6 cellular contexts compared by ENCODE assay signal in genomic region chr16:3458852-3459361, GRCh38. TPM values are rescaled to one million over a fixed set of nuclear protein-coding genes. Genes with fewer than 3 reads are reported as not detected.
DNase-seq lines count a peak whose midpoint lies in the region; ATAC-seq and TF ChIP-seq lines count a peak whose summit lies in the region.

No MANE protein-coding gene starts in this region.

- peak overlapping the region; percentile 90 for H3K27ac Mint-ChIP-seq in neural crest cell (ENCODE audit: unreplicated experiment)

- H3K4me1 Mint-ChIP-seq in neural crest cell, result peaks cover 45% of the 10 kb centered on the region

- DNase-seq in AG04449 (ENCODE audit: low read depth, low spot score) (no peak), cardiac fibroblast (ENCODE audit: low read depth in 2 of 2) (peak; percentile 31 to 36), neural crest cell (ENCODE audit: low read depth, low spot score) (no peak), SKM-1 treated with dmso at 0.1 percent for 144 hours (lab: John Stamatoyannopoulos, UW; ENCODE audit: unreplicated experiment) (no peak), cerebellar cortex (ENCODE audit: low spot score) (no peak)

- TF ChIP-seq CTCF in AG04449 (IDR thresholded peaks at IDR 0.05; ENCODE audit: insufficient read depth, low read length, missing control alignments) (no peak), cardiac fibroblast (IDR thresholded peaks at IDR 0.05; ENCODE audit: low read depth, low read length) (no peak), neural crest cell (conservative IDR thresholded peaks at IDR 0.05) (no peak)

- POLR2A ChIA-PET in AG04449 (lab: Yijun Ruan, JAX), result interaction anchor here (0.9 kb wide), 1 partner anchor 183 kb away, joined by 3 read pairs; no protein-coding TSS in a partner anchor

- no peaks in the 10 kb centered on the region for H3K36me3 Mint-ChIP-seq in neural crest cell (ENCODE audit: low read depth)

- CTCF ChIA-PET in AG04449 (lab: Yijun Ruan, JAX), result no interaction called here

- peak overlapping the region; percentile 92 for H3K4me3 Mint-ChIP-seq in neural crest cell

- ATAC-seq in HG02798 (IDR thresholded peaks at IDR 0.05; ENCODE audit: poor library complexity, unreplicated experiment), result peak; percentile 43

- peak overlapping the region; percentile 96 for H3K4me3 ChIP-seq in AG04449 (ENCODE audit: low read depth, low read length)
- peak overlapping the region; percentile 78 to 95 for H3K4me3 ChIP-seq in cardiac fibroblast (replicated peaks in 1 of 2; ENCODE audit: low read depth in 2 of 2, low read length in 2 of 2)

- no peaks in the 10 kb centered on the region for H3K27me3 Mint-ChIP-seq in neural crest cell (ENCODE audit: low read depth)

- no peaks in the 10 kb centered on the region for H3K9me3 Mint-ChIP-seq in neural crest cell

RNA-seq across cellular contexts. Expression of gene NAA60, which starts 15.4 kb away (rescaled TPM):
- total RNA-seq in neural crest cell, result 48.9 and 55.3 TPM in 2 replicates

RNA-seq across cellular contexts. Expression of gene ZNF597, which starts 15.6 kb away (rescaled TPM):
- 2.0 and 2.2 TPM in 2 replicates for total RNA-seq in neural crest cell

RNA-seq across cellular contexts. Expression of gene C16orf90, which starts 36.4 kb away (rescaled TPM):
- not detected in 2 replicates for total RNA-seq in neural crest cell

RNA-seq across cellular contexts. Expression of gene CLUAP1, which starts 41.9 kb away (rescaled TPM):
- 30.7 and 33.8 TPM in 2 replicates for total RNA-seq in neural crest cell

RNA-seq across cellular contexts. Expression of gene ZNF174, which starts 57.9 kb away (rescaled TPM):
- 12.8 and 15.5 TPM in 2 replicates for total RNA-seq in neural crest cell

Comparison
In these comparisons a context has a peak if more than half of its experiments do, and no peak if none do; other contexts are left out.
1. DNase-seq: peak in cardiac fibroblast (2 of 2); none in AG04449 (single experiment), neural crest cell (single experiment), SKM-1 treated with dmso at 0.1 percent for 144 hours (single experiment) and cerebellar cortex (single experiment).